In genomic region chr4:76964769-76965168, GRCh38 we compare ENCODE assay signal across 24 cellular contexts.
"Had no signal": no experiment of that assay in that cellular context is flagged by ENCODE, and none has a peak within 500 bp of the region (broad histone marks: within the 10 kb centered on the region; RNA-seq: fewer than 3 reads in every experiment).

No MANE protein-coding gene starts in this region.

- H3K9me3 Mint-ChIP-seq: natural killer cell treated with Interleukin-12 subunit alpha and Interleukin-12 subunit beta and Interleukin-15 and Interleukin-18, amount 100 ng/mL, for 72 hours had no signal

- H3K27ac Mint-ChIP-seq: activated CD4-positive, alpha-beta memory T cell treated with anti-CD3 and anti-CD28 coated beads, Interleukin-2, amount 10 ng/mL, durations not matched to agents 7 days and 5 days; activated CD4-positive, alpha-beta T cell treated with anti-CD3 and anti-CD28 coated beads, Interleukin-2, amount 10 ng/mL, durations not matched to agents 24 days and 14 days; activated CD8-positive, alpha-beta memory T cell treated with anti-CD3 and anti-CD28 coated beads, Interleukin-2, amount 10 ng/mL, durations not matched to agents 7 days and 5 days; activated naive CD4-positive, alpha-beta T cell treated with anti-CD3 and anti-CD28 coated beads for 36 hours; natural killer cell treated with Interleukin-12 subunit alpha and Interleukin-12 subunit beta and Interleukin-15 and Interleukin-18, amount 100 ng/mL, for 72 hours; type B pancreatic cell had no signal

- ATAC-seq: activated CD8-positive, alpha-beta memory T cell treated with anti-CD3 and anti-CD28 coated beads, Interleukin-2, amount 10 ng/mL, durations not matched to agents 7 days and 5 days; gastrocnemius medialis; left cardiac atrium; left ventricle myocardium superior; mucosa of descending colon; natural killer cell treated with Interleukin-12 subunit alpha and Interleukin-12 subunit beta and Interleukin-15 and Interleukin-18, amount 100 ng/mL, for 72 hours; SK-N-SH treated with all-trans-retinoic acid at 6 μM for 48 hours had no signal

- H3K4me3 ChIP-seq: dorsolateral prefrontal cortex, gastrocnemius medialis, mucosa of descending colon, right atrium auricular region, thoracic aorta, uterus had no signal

- H3K4me3 Mint-ChIP-seq: activated CD4-positive, alpha-beta memory T cell treated with anti-CD3 and anti-CD28 coated beads, Interleukin-2, amount 10 ng/mL, durations not matched to agents 7 days and 5 days; activated CD4-positive, alpha-beta T cell treated with anti-CD3 and anti-CD28 coated beads, Interleukin-2, amount 10 ng/mL, durations not matched to agents 24 days and 14 days; activated CD8-positive, alpha-beta memory T cell treated with anti-CD3 and anti-CD28 coated beads, Interleukin-2, amount 10 ng/mL, durations not matched to agents 7 days and 5 days; activated naive CD4-positive, alpha-beta T cell treated with anti-CD3 and anti-CD28 coated beads for 36 hours; natural killer cell treated with Interleukin-12 subunit alpha and Interleukin-12 subunit beta and Interleukin-15 and Interleukin-18, amount 100 ng/mL, for 72 hours; type B pancreatic cell had no signal

- H3K27me3 Mint-ChIP-seq: natural killer cell treated with Interleukin-12 subunit alpha and Interleukin-12 subunit beta and Interleukin-15 and Interleukin-18, amount 100 ng/mL, for 72 hours; type B pancreatic cell had no signal

- DNase-seq: activated CD4-positive, alpha-beta memory T cell treated with anti-CD3 and anti-CD28 coated beads, Interleukin-2, amount 10 ng/mL, durations not matched to agents 7 days and 5 days; activated CD4-positive, alpha-beta T cell treated with anti-CD3 and anti-CD28 coated beads, Interleukin-2, amount 10 ng/mL, durations not matched to agents 24 days and 14 days; activated CD4-positive, CD25-positive, alpha-beta regulatory T cell; activated CD8-positive, alpha-beta memory T cell treated with anti-CD3 and anti-CD28 coated beads, Interleukin-2, amount 10 ng/mL, durations not matched to agents 7 days and 5 days; activated effector memory CD4-positive, alpha-beta T cell treated with anti-CD3 and anti-CD28 coated beads, Interleukin-2, amount 50 U/mL, for 16 hours; activated naive CD4-positive, alpha-beta T cell treated with anti-CD3 and anti-CD28 coated beads for 36 hours; amygdala; central memory CD4-positive, alpha-beta T cell; dorsolateral prefrontal cortex; effector memory CD4-positive, alpha-beta T cell; gastrocnemius medialis; glutamatergic neuron; left cardiac atrium; left ventricle myocardium superior; mucosa of descending colon; stimulated activated CD4-positive, alpha-beta T cell treated with anti-CD3 and anti-CD28 coated beads, Interleukin-15, amount 100 ng/mL, for 24 hours; stimulated activated CD4-positive, alpha-beta T cell treated with anti-CD3 and anti-CD28 coated beads, Interleukin-2, amount 100 ng/mL, for 24 hours; stimulated activated naive CD4-positive, alpha-beta T cell; uterus had no signal
